ENCODE assay signal across 20 cellular contexts in the genomic region with DNA sequence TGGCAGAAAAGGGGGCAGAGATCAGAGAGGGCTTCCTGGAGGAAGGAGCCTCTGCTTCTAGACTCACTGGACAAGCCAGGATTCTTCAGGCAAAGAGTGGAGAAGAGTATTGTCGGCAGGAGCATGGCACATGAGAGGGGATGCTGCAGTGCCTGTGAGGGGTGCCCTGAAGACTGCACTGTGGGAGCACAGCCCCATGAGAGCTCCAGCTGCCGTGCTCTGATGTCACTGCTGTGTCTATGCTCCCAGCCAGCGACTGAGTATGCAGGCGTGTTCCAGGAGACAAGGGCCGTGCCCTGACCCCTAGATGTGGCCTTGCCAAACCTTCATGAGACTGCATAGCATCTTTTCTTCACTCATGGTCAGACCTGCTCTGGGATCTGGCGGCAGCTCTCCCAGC.
"Had no signal": no experiment of that assay in that cellular context is flagged by ENCODE, and none has a peak within 500 bp of the region (broad histone marks: within the 10 kb centered on the region; RNA-seq: fewer than 3 reads in every experiment).

No MANE protein-coding gene starts in this region.

- H3K27ac Mint-ChIP-seq: IgD-negative memory B cell had no signal

- H3K9me3 Mint-ChIP-seq: IgD-negative memory B cell had no signal

- H3K4me3 Mint-ChIP-seq: IgD-negative memory B cell had no signal

- H3K27me3 ChIP-seq: SJSA1 had no signal

- H3K4me3 ChIP-seq: SJSA1, SK-N-MC had no signal

- H3K9me3 ChIP-seq: SJSA1 had no signal

- H3K27ac ChIP-seq: HL-60, SJSA1, SK-N-MC had no signal

- DNase-seq: KBM-7, MV-4-11, NCI-H1048, NCI-H1105, NCI-H1417, NCI-H1436 treated with DMSO at 0.1 percent for 48 hours, NCI-H1694, NCI-H187 treated with DMSO at 0.1 percent for 48 hours, NCI-H2029 treated with DMSO at 0.1 percent for 48 hours, NCI-H2227 treated with DMSO at 0.1 percent for 48 hours, NCI-H524, NCI-H526 treated with DMSO at 0.1 percent for 48 hours, NCI-H748 treated with DMSO at 0.1 percent for 48 hours, Right ventricle myocardium superior, RPMI8226, SIG-M5 had no signal

- H3K36me3 ChIP-seq: SJSA1 had no signal

- H3K4me1 Mint-ChIP-seq: IgD-negative memory B cell had no signal
